ENCODE assay signal across 8 cellular contexts in genomic region chr10:15427836-15428414, GRCh38. TPM values are rescaled to one million over a fixed set of nuclear protein-coding genes. Genes with fewer than 3 reads are reported as not detected.
DNase-seq lines count a peak whose midpoint lies in the region; ATAC-seq and TF ChIP-seq lines count a peak whose summit lies in the region.

No MANE protein-coding gene starts in this region.

- peak; percentile 62 for ATAC-seq in sciatic nerve
- no peak for ATAC-seq in naive thymus-derived CD4-positive, alpha-beta T cell
- no peak for ATAC-seq in HG02884 (IDR thresholded peaks at IDR 0.05; ENCODE audit: unreplicated experiment)
- ATAC-seq in HG02763 (IDR thresholded peaks at IDR 0.05; ENCODE audit: unreplicated experiment), result no peak

- H3K4me1 Mint-ChIP-seq in naive thymus-derived CD4-positive, alpha-beta T cell, result no peaks in the 10 kb centered on the region

- H3K36me3 ChIP-seq in naive thymus-derived CD4-positive, alpha-beta T cell (ENCODE audit: control insufficient read depth in 2 of 3, insufficient read depth in 3 of 3, low read length in 3 of 3), result no peaks in the 10 kb centered on the region

- H3K27me3 Mint-ChIP-seq in naive thymus-derived CD4-positive, alpha-beta T cell, result peaks cover 8 to 34% (median 26%) of the 10 kb centered on the region in 5 donors

- no peak overlapping the region for H3K27ac ChIP-seq in 22Rv1
- H3K27ac ChIP-seq in naive thymus-derived CD4-positive, alpha-beta T cell (ENCODE audit: low read depth, low read length), result no peak overlapping the region

- DNase-seq in OCI-M2 (lab: John Stamatoyannopoulos, UW; ENCODE audit: unreplicated experiment), result peak; percentile 15
- DNase-seq in fibroblast of gingiva (ENCODE audit: low read depth), result peak; percentile 44
- DNase-seq in sciatic nerve (ENCODE audit: low spot score), result no peak
- no peak for DNase-seq in naive thymus-derived CD4-positive, alpha-beta T cell

- H3K36me3 Mint-ChIP-seq in naive thymus-derived CD4-positive, alpha-beta T cell, result no peaks in the 10 kb centered on the region

- TF ChIP-seq CTCF in 22Rv1 (IDR thresholded peaks at IDR 0.05) (peak; percentile 70), GM12875 (IDR thresholded peaks at IDR 0.05; ENCODE audit: borderline replicate concordance, insufficient read depth, low read depth, low read length) (0 out of 2 replicates have a peak, but pooled peaks have one; percentile 3)

- no peak overlapping the region for H3K4me3 Mint-ChIP-seq in naive thymus-derived CD4-positive, alpha-beta T cell

- no peak overlapping the region for H3K27ac Mint-ChIP-seq in naive thymus-derived CD4-positive, alpha-beta T cell

- intact Hi-C loops in sciatic nerve (cut with DNase I), result no loop called here
- intact Hi-C loops in naive thymus-derived CD4-positive, alpha-beta T cell (cut with micrococcal nuclease), result no loop called here

- POLR2A ChIA-PET in naive thymus-derived CD4-positive, alpha-beta T cell (lab: Charles Lee), result no interaction called here

- H3K4me1 ChIP-seq in naive thymus-derived CD4-positive, alpha-beta T cell (ENCODE audit: control insufficient read depth in 2 of 2, insufficient read depth in 2 of 2, low read length in 2 of 2), result no peaks in the 10 kb centered on the region

- no peaks in the 10 kb centered on the region for H3K27me3 ChIP-seq in naive thymus-derived CD4-positive, alpha-beta T cell (ENCODE audit: control insufficient read depth in 2 of 2, insufficient read depth in 2 of 2, low read length in 2 of 2)

- peaks cover 0 to 1% (median 0%) of the 10 kb centered on the region in 11 donors for H3K9me3 Mint-ChIP-seq in naive thymus-derived CD4-positive, alpha-beta T cell

- CTCF ChIA-PET in naive thymus-derived CD4-positive, alpha-beta T cell (lab: Charles Lee), result interaction anchor here (0.7 kb wide), 1 partner anchor 17 kb away, joined by 4 read pairs; no protein-coding TSS in a partner anchor

- no peaks in the 10 kb centered on the region for H3K9me3 ChIP-seq in naive thymus-derived CD4-positive, alpha-beta T cell (ENCODE audit: control insufficient read depth in 2 of 3, low read length in 3 of 3)

- H3K4me3 ChIP-seq in GM12875 (ENCODE audit: low read depth, low read length), result no peak overlapping the region
- no peak overlapping the region for H3K4me3 ChIP-seq in naive thymus-derived CD4-positive, alpha-beta T cell (ENCODE audit: low read length)

RNA-seq across cellular contexts. Expression of gene FAM171A1, which starts 56.8 kb away (rescaled TPM):
- 32.6 TPM for total RNA-seq in sciatic nerve
- 1 to 10 TPM; 3.2 to 8.0 (median 4.9) TPM for total RNA-seq in naive thymus-derived CD4-positive, alpha-beta T cell
- 10 to 100 TPM; 13.7 to 14.5 TPM for polyA plus RNA-seq in naive thymus-derived CD4-positive, alpha-beta T cell

Comparison
In these comparisons a context has a peak if more than half of its experiments do, and no peak if none do; other contexts are left out.
1. DNase-seq: peak in OCI-M2 (single experiment) and fibroblast of gingiva (single experiment); none in sciatic nerve (single experiment) and naive thymus-derived CD4-positive, alpha-beta T cell (0 of 9).